ENCODE assay signal across 2 cellular contexts in the genomic region with DNA sequence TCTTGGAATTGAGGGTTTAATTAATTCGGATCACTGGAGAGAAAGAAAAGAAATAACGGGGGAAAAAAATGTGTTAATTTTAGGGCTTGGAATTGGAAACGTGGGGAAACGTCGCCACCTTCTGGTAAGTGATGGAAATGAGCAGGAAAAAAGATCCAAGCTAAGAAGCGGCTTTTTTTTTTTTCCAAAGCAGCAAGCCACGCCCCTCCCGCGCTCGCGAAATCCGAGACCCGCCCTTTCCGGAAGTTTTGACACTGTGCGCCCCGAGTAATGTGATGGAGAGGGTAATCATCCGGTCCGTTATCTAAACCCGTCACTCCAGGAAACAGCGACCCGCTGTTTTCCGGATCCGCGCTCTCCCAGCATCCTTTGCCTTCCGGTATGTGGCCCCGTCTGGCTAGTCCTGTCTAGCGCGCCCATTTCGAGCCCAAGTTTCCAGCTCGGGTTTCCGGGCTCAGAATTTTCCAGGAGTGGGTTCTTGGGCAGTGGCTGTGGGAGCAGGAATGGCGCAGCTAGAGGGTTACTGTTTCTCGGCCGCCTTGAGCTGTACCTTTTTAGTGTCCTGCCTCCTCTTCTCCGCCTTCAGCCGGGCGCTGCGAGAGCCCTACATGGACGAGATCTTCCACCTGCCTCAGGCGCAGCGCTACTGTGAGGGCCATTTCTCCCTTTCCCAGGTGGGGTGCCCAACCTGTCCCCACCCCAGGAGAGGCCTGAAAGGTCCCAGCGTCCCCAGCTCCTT.
TF ChIP-seq lines count a peak whose summit lies in the region.

A gene with protein sequence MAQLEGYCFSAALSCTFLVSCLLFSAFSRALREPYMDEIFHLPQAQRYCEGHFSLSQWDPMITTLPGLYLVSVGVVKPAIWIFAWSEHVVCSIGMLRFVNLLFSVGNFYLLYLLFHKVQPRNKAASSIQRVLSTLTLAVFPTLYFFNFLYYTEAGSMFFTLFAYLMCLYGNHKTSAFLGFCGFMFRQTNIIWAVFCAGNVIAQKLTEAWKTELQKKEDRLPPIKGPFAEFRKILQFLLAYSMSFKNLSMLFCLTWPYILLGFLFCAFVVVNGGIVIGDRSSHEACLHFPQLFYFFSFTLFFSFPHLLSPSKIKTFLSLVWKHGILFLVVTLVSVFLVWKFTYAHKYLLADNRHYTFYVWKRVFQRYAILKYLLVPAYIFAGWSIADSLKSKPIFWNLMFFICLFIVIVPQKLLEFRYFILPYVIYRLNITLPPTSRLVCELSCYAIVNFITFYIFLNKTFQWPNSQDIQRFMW (plus strand): TSS at position 384 of the 739 bp plus-strand sequence. CDS start 120 bp downstream, at position 504.

TF ChIP-seq in IMR-90, 13 proteins besides CTCF, POLR2A, EP300 and RAD21 (continued from another document):
- TF ChIP-seq MAZ (IDR thresholded peaks at IDR 0.05; ENCODE audit: borderline replicate concordance, low read depth, low read length): peak; percentile 83
- peak; percentile 44; the same call in 1 of the 2 replicates for TF ChIP-seq SMC3 (IDR thresholded peaks at IDR 0.05; ENCODE audit: low read depth, low read length)
- peak; percentile 84 for TF ChIP-seq RCOR1 (IDR thresholded peaks at IDR 0.05; ENCODE audit: insufficient replicate concordance, low read length)
- no peak for TF ChIP-seq RFX5 (IDR thresholded peaks at IDR 0.05; ENCODE audit: low read depth, low read length)
- no peak for TF ChIP-seq NFE2L2 (IDR thresholded peaks at IDR 0.05; ENCODE audit: low read depth, low read length)
- TF ChIP-seq CHD1 (IDR thresholded peaks at IDR 0.05; ENCODE audit: low read depth, low read length): no peak
- TF ChIP-seq MAFK (IDR thresholded peaks at IDR 0.05; ENCODE audit: low read depth, low read length): no peak
- no peak for TF ChIP-seq MXI1 (IDR thresholded peaks at IDR 0.05; ENCODE audit: borderline replicate concordance, low read depth, low read length)
- TF ChIP-seq CEBPB (IDR thresholded peaks at IDR 0.05; ENCODE audit: low read depth, low read length): peak; percentile 65
- 0 out of 2 replicates have a peak, but pooled peaks have one; percentile 43 for TF ChIP-seq ELK1 (IDR thresholded peaks at IDR 0.05; ENCODE audit: borderline replicate concordance, low read depth, low read length)

TF ChIP-seq in PFSK-1, 5 proteins besides CTCF, POLR2A, EP300 and RAD21 (continued from another document):
- TF ChIP-seq REST (IDR thresholded peaks at IDR 0.05; ENCODE audit: insufficient read depth in 1 of 2, low read depth in 2 of 2, low read length in 2 of 2): no peak
